1 cellular context compared by ENCODE assay signal in the genomic region with DNA sequence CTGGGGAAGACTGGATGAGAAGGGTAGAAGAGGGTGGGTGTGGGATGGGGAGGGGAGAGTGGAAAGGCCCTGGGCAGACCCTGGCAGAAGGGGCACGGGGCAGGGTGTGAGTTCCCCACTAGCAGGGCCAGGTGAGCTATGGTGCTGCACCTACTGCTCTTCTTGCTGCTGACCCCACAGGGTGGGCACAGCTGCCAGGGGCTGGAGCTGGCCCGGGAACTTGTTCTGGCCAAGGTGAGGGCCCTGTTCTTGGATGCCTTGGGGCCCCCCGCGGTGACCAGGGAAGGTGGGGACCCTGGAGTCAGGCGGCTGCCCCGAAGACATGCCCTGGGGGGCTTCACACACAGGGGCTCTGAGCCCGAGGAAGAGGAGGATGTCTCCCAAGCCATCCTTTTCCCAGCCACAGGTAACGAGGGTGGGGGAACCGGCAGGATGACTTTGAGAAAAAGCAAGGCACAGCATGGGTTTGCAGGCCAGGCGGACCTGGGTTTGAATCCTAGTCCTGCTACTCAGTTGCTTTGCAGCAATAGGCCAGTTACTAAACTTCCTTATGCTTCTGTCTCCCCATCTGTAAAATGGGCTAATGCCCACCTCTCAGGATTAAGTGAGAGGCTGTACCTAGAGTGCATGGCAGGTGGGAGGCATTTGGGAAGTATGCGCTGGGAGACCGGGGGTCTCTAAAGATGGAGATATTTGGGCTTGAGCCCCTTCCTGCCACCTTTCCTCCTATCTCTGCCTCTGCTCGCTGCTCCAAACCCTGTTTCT.
TF ChIP-seq lines count a peak whose summit lies in the region.

A gene with protein sequence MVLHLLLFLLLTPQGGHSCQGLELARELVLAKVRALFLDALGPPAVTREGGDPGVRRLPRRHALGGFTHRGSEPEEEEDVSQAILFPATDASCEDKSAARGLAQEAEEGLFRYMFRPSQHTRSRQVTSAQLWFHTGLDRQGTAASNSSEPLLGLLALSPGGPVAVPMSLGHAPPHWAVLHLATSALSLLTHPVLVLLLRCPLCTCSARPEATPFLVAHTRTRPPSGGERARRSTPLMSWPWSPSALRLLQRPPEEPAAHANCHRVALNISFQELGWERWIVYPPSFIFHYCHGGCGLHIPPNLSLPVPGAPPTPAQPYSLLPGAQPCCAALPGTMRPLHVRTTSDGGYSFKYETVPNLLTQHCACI (plus strand): TSS at position 74 of the 765 bp plus-strand sequence. CDS start 65 bp downstream, at position 139.

TF ChIP-seq in HepG2, 621 proteins besides CTCF, POLR2A, EP300 and RAD21 (continued from another document and continues in another):
- TF ChIP-seq, protein P1, sequence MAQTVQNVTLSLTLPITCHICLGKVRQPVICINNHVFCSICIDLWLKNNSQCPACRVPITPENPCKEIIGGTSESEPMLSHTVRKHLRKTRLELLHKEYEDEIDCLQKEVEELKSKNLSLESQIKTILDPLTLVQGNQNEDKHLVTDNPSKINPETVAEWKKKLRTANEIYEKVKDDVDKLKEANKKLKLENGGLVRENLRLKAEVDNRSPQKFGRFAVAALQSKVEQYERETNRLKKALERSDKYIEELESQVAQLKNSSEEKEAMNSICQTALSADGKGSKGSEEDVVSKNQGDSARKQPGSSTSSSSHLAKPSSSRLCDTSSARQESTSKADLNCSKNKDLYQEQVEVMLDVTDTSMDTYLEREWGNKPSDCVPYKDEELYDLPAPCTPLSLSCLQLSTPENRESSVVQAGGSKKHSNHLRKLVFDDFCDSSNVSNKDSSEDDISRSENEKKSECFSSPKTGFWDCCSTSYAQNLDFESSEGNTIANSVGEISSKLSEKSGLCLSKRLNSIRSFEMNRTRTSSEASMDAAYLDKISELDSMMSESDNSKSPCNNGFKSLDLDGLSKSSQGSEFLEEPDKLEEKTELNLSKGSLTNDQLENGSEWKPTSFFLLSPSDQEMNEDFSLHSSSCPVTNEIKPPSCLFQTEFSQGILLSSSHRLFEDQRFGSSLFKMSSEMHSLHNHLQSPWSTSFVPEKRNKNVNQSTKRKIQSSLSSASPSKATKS (CRISPR knock-in tag; IDR thresholded peaks at IDR 0.05): no peak
- TF ChIP-seq, protein P2, sequence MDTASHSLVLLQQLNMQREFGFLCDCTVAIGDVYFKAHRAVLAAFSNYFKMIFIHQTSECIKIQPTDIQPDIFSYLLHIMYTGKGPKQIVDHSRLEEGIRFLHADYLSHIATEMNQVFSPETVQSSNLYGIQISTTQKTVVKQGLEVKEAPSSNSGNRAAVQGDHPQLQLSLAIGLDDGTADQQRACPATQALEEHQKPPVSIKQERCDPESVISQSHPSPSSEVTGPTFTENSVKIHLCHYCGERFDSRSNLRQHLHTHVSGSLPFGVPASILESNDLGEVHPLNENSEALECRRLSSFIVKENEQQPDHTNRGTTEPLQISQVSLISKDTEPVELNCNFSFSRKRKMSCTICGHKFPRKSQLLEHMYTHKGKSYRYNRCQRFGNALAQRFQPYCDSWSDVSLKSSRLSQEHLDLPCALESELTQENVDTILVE (CRISPR knock-in tag; IDR thresholded peaks at IDR 0.05): no peak
- TF ChIP-seq WIZ (CRISPR knock-in tag; IDR thresholded peaks at IDR 0.05) (no peak), ZNF547 (CRISPR knock-in tag; IDR thresholded peaks at IDR 0.05) (no peak), ZNF329 (CRISPR knock-in tag; IDR thresholded peaks at IDR 0.05; ENCODE audit: low read depth) (no peak), IRF2 (CRISPR knock-in tag; IDR thresholded peaks at IDR 0.05) (no peak), ZNF629 (CRISPR knock-in tag; conservative IDR thresholded peaks at IDR 0.05) (peak; percentile 96), MEIS2 (CRISPR knock-in tag; IDR thresholded peaks at IDR 0.05) (no peak), KDM6A (CRISPR knock-in tag; IDR thresholded peaks at IDR 0.05; ENCODE audit: low read depth) (no peak), ZEB1 (IDR thresholded peaks at IDR 0.05; ENCODE audit: insufficient replicate concordance, low read depth) (no peak), POLR2AphosphoS5 (IDR thresholded peaks at IDR 0.05; ENCODE audit: low read depth, low read length) (no peak), ZFP62 (CRISPR knock-in tag; IDR thresholded peaks at IDR 0.05) (no peak), SCMH1 (CRISPR knock-in tag; IDR thresholded peaks at IDR 0.05; ENCODE audit: borderline replicate concordance) (no peak), CCAR2 (optimal IDR thresholded peaks at IDR 0.05; ENCODE audit: low read depth, low read length) (no peak), TAF1 (CRISPR knock-in tag; IDR thresholded peaks at IDR 0.05) (no peak), HOXD1 (CRISPR knock-in tag; IDR thresholded peaks at IDR 0.05) (peak; percentile 60; the same call in 1 of the 2 replicates), ZNF562 (CRISPR knock-in tag; IDR thresholded peaks at IDR 0.05; ENCODE audit: borderline replicate concordance) (no peak), SIX4 (CRISPR knock-in tag; IDR thresholded peaks at IDR 0.05) (no peak), ZNF253 (CRISPR knock-in tag; IDR thresholded peaks at IDR 0.05; ENCODE audit: borderline replicate concordance) (no peak), THAP11 (CRISPR knock-in tag; IDR thresholded peaks at IDR 0.05) (no peak)
- TF ChIP-seq, protein P3, sequence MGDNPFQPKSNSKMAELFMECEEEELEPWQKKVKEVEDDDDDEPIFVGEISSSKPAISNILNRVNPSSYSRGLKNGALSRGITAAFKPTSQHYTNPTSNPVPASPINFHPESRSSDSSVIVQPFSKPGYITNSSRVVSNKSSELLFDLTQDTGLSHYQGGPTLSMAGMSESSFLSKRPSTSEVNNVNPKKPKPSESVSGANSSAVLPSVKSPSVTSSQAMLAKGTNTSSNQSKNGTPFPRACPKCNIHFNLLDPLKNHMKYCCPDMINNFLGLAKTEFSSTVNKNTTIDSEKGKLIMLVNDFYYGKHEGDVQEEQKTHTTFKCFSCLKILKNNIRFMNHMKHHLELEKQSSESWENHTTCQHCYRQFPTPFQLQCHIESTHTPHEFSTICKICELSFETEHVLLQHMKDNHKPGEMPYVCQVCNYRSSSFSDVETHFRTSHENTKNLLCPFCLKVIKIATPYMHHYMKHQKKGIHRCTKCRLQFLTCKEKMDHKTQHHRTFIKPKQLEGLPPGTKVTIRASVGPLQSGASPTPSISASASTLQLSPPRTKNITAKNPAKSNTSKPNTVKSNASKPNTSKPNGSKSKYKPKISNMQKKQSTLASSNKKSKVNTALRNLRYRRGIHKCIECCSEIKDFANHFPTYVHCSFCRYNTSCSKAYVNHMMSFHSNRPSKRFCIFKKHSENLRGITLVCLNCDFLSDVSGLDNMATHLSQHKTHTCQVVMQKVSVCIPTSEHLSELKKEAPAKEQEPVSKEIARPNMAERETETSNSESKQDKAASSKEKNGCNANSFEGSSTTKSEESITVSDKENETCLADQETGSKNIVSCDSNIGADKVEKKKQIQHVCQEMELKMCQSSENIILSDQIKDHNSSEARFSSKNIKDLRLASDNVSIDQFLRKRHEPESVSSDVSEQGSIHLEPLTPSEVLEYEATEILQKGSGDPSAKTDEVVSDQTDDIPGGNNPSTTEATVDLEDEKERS (CRISPR knock-in tag; IDR thresholded peaks at IDR 0.05): no peak
- TF ChIP-seq, protein P4, sequence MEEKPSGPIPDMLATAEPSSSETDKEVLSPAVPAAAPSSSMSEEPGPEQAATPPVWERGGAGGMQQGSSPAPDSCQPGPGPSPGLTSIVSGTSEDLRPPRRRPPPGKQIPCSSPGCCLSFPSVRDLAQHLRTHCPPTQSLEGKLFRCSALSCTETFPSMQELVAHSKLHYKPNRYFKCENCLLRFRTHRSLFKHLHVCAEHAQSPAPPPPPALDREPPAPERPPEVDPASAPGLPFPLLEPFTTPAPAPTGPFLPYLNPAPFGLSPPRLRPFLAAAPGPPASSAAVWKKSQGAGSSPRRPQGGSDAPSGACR (CRISPR knock-in tag; IDR thresholded peaks at IDR 0.05): no peak
- TF ChIP-seq, protein P5, sequence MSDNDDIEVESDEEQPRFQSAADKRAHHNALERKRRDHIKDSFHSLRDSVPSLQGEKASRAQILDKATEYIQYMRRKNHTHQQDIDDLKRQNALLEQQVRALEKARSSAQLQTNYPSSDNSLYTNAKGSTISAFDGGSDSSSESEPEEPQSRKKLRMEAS (IDR thresholded peaks at IDR 0.05): no peak
- TF ChIP-seq, protein P6, sequence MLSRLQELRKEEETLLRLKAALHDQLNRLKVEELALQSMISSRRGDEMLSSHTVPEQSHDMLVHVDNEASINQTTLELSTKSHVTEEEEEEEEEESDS (CRISPR knock-in tag; IDR thresholded peaks at IDR 0.05; ENCODE audit: borderline replicate concordance): no peak
- TF ChIP-seq, protein P7, sequence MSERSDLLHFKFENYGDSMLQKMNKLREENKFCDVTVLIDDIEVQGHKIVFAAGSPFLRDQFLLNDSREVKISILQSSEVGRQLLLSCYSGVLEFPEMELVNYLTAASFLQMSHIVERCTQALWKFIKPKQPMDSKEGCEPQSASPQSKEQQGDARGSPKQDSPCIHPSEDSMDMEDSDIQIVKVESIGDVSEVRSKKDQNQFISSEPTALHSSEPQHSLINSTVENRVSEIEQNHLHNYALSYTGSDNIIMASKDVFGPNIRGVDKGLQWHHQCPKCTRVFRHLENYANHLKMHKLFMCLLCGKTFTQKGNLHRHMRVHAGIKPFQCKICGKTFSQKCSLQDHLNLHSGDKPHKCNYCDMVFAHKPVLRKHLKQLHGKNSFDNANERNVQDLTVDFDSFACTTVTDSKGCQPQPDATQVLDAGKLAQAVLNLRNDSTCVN (CRISPR knock-in tag; IDR thresholded peaks at IDR 0.05; ENCODE audit: borderline replicate concordance): no peak
- TF ChIP-seq, protein P8, sequence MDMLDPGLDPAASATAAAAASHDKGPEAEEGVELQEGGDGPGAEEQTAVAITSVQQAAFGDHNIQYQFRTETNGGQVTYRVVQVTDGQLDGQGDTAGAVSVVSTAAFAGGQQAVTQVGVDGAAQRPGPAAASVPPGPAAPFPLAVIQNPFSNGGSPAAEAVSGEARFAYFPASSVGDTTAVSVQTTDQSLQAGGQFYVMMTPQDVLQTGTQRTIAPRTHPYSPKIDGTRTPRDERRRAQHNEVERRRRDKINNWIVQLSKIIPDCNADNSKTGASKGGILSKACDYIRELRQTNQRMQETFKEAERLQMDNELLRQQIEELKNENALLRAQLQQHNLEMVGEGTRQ (IDR thresholded peaks at IDR 0.05; ENCODE audit: low read depth, low read length): no peak
- TF ChIP-seq, protein P8 (CRISPR knock-in tag; IDR thresholded peaks at IDR 0.05; ENCODE audit: borderline replicate concordance): no peak
- TF ChIP-seq, protein P9, sequence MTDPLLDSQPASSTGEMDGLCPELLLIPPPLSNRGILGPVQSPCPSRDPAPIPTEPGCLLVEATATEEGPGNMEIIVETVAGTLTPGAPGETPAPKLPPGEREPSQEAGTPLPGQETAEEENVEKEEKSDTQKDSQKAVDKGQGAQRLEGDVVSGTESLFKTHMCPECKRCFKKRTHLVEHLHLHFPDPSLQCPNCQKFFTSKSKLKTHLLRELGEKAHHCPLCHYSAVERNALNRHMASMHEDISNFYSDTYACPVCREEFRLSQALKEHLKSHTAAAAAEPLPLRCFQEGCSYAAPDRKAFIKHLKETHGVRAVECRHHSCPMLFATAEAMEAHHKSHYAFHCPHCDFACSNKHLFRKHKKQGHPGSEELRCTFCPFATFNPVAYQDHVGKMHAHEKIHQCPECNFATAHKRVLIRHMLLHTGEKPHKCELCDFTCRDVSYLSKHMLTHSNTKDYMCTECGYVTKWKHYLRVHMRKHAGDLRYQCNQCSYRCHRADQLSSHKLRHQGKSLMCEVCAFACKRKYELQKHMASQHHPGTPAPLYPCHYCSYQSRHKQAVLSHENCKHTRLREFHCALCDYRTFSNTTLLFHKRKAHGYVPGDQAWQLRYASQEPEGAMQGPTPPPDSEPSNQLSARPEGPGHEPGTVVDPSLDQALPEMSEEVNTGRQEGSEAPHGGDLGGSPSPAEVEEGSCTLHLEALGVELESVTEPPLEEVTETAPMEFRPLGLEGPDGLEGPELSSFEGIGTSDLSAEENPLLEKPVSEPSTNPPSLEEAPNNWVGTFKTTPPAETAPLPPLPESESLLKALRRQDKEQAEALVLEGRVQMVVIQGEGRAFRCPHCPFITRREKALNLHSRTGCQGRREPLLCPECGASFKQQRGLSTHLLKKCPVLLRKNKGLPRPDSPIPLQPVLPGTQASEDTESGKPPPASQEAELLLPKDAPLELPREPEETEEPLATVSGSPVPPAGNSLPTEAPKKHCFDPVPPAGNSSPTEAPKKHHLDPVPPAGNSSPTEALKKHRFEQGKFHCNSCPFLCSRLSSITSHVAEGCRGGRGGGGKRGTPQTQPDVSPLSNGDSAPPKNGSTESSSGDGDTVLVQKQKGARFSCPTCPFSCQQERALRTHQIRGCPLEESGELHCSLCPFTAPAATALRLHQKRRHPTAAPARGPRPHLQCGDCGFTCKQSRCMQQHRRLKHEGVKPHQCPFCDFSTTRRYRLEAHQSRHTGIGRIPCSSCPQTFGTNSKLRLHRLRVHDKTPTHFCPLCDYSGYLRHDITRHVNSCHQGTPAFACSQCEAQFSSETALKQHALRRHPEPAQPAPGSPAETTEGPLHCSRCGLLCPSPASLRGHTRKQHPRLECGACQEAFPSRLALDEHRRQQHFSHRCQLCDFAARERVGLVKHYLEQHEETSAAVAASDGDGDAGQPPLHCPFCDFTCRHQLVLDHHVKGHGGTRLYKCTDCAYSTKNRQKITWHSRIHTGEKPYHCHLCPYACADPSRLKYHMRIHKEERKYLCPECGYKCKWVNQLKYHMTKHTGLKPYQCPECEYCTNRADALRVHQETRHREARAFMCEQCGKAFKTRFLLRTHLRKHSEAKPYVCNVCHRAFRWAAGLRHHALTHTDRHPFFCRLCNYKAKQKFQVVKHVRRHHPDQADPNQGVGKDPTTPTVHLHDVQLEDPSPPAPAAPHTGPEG (CRISPR knock-in tag; IDR thresholded peaks at IDR 0.05): 0 out of 2 replicates have a peak, but pooled peaks have one; percentile 18
- TF ChIP-seq, protein P10, sequence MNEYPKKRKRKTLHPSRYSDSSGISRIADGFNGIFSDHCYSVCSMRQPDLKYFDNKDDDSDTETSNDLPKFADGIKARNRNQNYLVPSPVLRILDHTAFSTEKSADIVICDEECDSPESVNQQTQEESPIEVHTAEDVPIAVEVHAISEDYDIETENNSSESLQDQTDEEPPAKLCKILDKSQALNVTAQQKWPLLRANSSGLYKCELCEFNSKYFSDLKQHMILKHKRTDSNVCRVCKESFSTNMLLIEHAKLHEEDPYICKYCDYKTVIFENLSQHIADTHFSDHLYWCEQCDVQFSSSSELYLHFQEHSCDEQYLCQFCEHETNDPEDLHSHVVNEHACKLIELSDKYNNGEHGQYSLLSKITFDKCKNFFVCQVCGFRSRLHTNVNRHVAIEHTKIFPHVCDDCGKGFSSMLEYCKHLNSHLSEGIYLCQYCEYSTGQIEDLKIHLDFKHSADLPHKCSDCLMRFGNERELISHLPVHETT (CRISPR knock-in tag; conservative IDR thresholded peaks at IDR 0.05): no peak
- TF ChIP-seq, protein P11, sequence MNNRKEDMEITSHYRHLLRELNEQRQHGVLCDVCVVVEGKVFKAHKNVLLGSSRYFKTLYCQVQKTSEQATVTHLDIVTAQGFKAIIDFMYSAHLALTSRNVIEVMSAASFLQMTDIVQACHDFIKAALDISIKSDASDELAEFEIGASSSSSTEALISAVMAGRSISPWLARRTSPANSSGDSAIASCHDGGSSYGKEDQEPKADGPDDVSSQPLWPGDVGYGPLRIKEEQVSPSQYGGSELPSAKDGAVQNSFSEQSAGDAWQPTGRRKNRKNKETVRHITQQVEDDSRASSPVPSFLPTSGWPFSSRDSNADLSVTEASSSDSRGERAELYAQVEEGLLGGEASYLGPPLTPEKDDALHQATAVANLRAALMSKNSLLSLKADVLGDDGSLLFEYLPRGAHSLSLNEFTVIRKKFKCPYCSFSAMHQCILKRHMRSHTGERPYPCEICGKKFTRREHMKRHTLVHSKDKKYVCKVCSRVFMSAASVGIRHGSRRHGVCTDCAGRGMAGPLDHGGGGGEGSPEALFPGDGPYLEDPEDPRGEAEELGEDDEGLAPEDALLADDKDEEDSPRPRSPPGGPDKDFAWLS (CRISPR knock-in tag; IDR thresholded peaks at IDR 0.05; ENCODE audit: borderline replicate concordance): no peak; the same call in 1 of the 2 replicates
